ENCODE assay signal across 16 cellular contexts in the genomic region with DNA sequence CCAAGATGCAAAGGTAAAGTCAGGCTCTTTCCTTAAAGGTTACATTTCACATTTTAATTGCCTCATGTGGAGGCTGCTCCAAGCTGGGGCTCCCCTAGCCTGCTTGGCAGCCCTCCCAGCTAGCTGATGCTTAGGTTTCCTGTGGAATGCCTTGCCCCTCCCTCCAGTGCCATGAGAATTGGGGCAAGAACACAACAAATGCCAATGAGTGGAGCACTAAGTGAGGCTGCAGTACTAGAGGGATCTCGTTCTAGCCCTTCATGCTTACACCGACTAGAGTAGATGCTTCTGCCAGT.
"Had no signal": no experiment of that assay in that cellular context is flagged by ENCODE, and none has a peak within 500 bp of the region (broad histone marks: within the 10 kb centered on the region; RNA-seq: fewer than 3 reads in every experiment).

No MANE protein-coding gene starts in this region.

- H3K4me3 ChIP-seq: adrenal gland, body of pancreas, prostate gland, suprapubic skin had no signal

- DNase-seq: activated B cell treated with CpG ODN at 0.5 μM for 24 hours; activated CD4-positive, alpha-beta T cell treated with anti-CD3 and anti-CD28 coated beads, Interleukin-2, amount 50 U/mL, for 1 hour; activated naive CD4-positive, alpha-beta T cell treated with anti-CD3 and anti-CD28 coated beads, Interleukin-2, amount 10 ng/mL, durations not matched to agents 7 days and 5 days; adrenal gland; cerebellar nuclear complex; endodermal cell; foreskin fibroblast; mesenchymal stem cell; occipital lobe; stimulated activated CD4-positive, alpha-beta T cell treated with anti-CD3 and anti-CD28 coated beads, Interleukin-2, amount 100 ng/mL, for 48 hours; stimulated activated naive CD4-positive, alpha-beta T cell treated with Interleukin-2 at 50 U/mL for 16 hours; T-helper 2 cell had no signal

- H3K27me3 ChIP-seq: body of pancreas, suprapubic skin had no signal

- H3K4me1 ChIP-seq: adrenal gland, body of pancreas, prostate gland had no signal

- ATAC-seq: body of pancreas; natural killer cell treated with Interleukin-12 subunit alpha and Interleukin-12 subunit beta and Interleukin-15 and Interleukin-18, amount 100 ng/mL, for 72 hours had no signal

- H3K36me3 ChIP-seq: adrenal gland, prostate gland, suprapubic skin had no signal

- H3K27ac ChIP-seq: adrenal gland, body of pancreas, prostate gland, suprapubic skin had no signal

- H3K9me3 ChIP-seq: adrenal gland, body of pancreas, prostate gland, suprapubic skin had no signal
